Comparison of ENCODE assay signal across 8 cellular contexts in the genomic region with DNA sequence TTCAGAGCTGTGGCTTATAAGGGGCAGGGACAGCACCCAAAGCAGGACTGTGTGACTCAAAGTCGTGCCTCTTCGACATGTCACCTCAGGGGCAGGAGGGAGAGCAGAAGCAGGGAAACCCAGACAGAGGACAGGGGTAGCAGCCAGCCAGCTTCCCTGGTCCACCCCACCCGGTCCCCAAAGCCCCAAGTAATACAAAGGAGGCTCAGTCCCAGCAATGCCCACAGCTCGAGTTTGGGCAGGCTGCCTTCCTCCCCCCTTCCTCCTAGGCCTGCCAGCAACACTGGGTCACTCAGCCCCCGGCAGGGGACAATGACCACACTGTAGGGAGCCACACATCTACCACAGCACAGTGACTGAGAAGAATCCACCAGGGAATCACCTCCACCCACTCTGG. TPM values are rescaled to one million over a fixed set of nuclear protein-coding genes. Genes with fewer than 3 reads are reported as not detected.
DNase-seq lines count a peak whose midpoint lies in the region; ATAC-seq, FAIRE-seq and TF ChIP-seq lines count a peak whose summit lies in the region.

No MANE protein-coding gene starts in this region.

- DNase-seq in DND-41 (no peak), Panc1 (ENCODE audit: low read depth, low spot score) (no peak), epithelial cell of esophagus (ENCODE audit: low read depth) (no peak), pancreas (peak in 1 of 6 donors; percentile 67), AG08395 (ENCODE audit: low spot score) (no peak)
- no peak for DNase-seq in activated CD4-positive, CD25-positive, alpha-beta regulatory T cell treated with anti-CD3 and anti-CD28 coated beads, Interleukin-2, amount 50 U/mL, for 72 hours

- BruUV-seq in Panc1 (replicated peaks; lab: Mats Ljungman, UMichigan) = no TSS peak

- H3K4me3 ChIP-seq in DND-41 (ENCODE audit: low read depth in 1 of 2, low read length in 2 of 2) (peak overlapping the region; percentile 6 to 60; a peak in 3 of 4 replicates), Panc1 (ENCODE audit: low read depth in 2 of 2, low read length in 2 of 2) (peak overlapping the region; percentile 76 to 77), epithelial cell of esophagus (ENCODE audit: low read length) (peak overlapping the region; percentile 78), pancreas (peak overlapping the region in 2 of 4 donors; percentile 36 to 52)

- H3K27ac ChIP-seq in DND-41 (ENCODE audit: low read length) (peak overlapping the region; percentile 81), Panc1 (ENCODE audit: low read length) (peak overlapping the region; percentile 71), pancreas (peak overlapping the region; percentile 47 to 84 (median 71))

- 27 to 28% methylated on average over 5 of the region's 5 CpGs for WGBS in pancreas, 2 donors

- peaks cover 5% of the 10 kb centered on the region for H3K27me3 ChIP-seq in DND-41 (ENCODE audit: insufficient read depth, low read length, poor library complexity)
- H3K27me3 ChIP-seq in Panc1 (ENCODE audit: control insufficient read depth, insufficient read depth, low read length) = no peaks in the 10 kb centered on the region
- H3K27me3 ChIP-seq in pancreas = no peaks in the 10 kb centered on the region

- H3K9ac ChIP-seq in DND-41 (ENCODE audit: low read depth, low read length) = peak overlapping the region; percentile 59

- intact Hi-C loops in Panc1 (cut with micrococcal nuclease; ENCODE audit: unreplicated experiment) (no loop called here), pancreas (cut with DNase I) (loop anchor here in 2 of 3 donors (10.0 kb wide), 2 partner anchors 80 to 200 kb away; partner anchors contain the start of gene WNT2B (in 1 of the 2))

- POLR2A ChIA-PET in Panc1 (lab: Charles Lee) = interaction anchor here (0.5 kb wide), 1 partner anchor 62 kb away, joined by 3 read pairs; no protein-coding TSS in a partner anchor

- H3K4me1 ChIP-seq in DND-41 (ENCODE audit: insufficient read depth, low read length) = peaks cover 51% of the 10 kb centered on the region
- H3K4me1 ChIP-seq in Panc1 (ENCODE audit: control insufficient read depth, insufficient read depth, low read length) = peaks cover 53% of the 10 kb centered on the region
- H3K4me1 ChIP-seq in pancreas = peaks cover 8 to 50% (median 13%) of the 10 kb centered on the region in 3 donors

- H3K36me3 ChIP-seq in DND-41 (ENCODE audit: insufficient read depth, low read length) (peaks cover 27% of the 10 kb centered on the region), Panc1 (ENCODE audit: control insufficient read depth, insufficient read depth, low read length) (peaks cover 2% of the 10 kb centered on the region), pancreas (peaks cover 0 to 4% (median 3%) of the 10 kb centered on the region in 3 donors)

- peak overlapping the region; percentile 70 for H2AFZ ChIP-seq in DND-41 (ENCODE audit: low read depth, low read length)

- H3K9me3 ChIP-seq in DND-41 (ENCODE audit: insufficient read depth, low read length, severe bottlenecking) (no peaks in the 10 kb centered on the region), Panc1 (ENCODE audit: control insufficient read depth, insufficient read depth, low read depth, low read length) (no peaks in the 10 kb centered on the region), pancreas (no peaks in the 10 kb centered on the region)

- in situ Hi-C loops in Panc1 (cut with HindIII; ENCODE audit: low pct_unique_long_range_greater_than_20kb, low sequenced_read_pairs) = no loop called here

- ATAC-seq in DND-41 (ENCODE audit: insufficient read depth, low read depth) (peak; percentile 2; the same call in 1 of the 3 replicates), Panc1 (no peak), pancreas (no peak), GM18873 (IDR thresholded peaks at IDR 0.05; ENCODE audit: low FRiP score, unreplicated experiment) (no peak), HG03520 (IDR thresholded peaks at IDR 0.05; ENCODE audit: unreplicated experiment) (no peak)

- peaks cover 11% of the 10 kb centered on the region for H3K79me2 ChIP-seq in DND-41 (ENCODE audit: insufficient read depth, low read length)

- CTCF ChIA-PET in Panc1 (lab: Charles Lee) = interaction anchor here (0.7 kb wide), 1 partner anchor 9 kb away, joined by 5 read pairs; no protein-coding TSS in a partner anchor

- no peak for FAIRE-seq in pancreas (lab: Jason Lieb, UNC)

- no peak for TF ChIP-seq CTCF in DND-41 (IDR thresholded peaks at IDR 0.05; ENCODE audit: borderline replicate concordance, extremely low read depth, low read length, poor library complexity, severe bottlenecking)
- no peak for TF ChIP-seq CTCF in Panc1 (IDR thresholded peaks at IDR 0.05)
- TF ChIP-seq CTCF in epithelial cell of esophagus (IDR thresholded peaks at IDR 0.05; ENCODE audit: insufficient read depth, low read depth, low read length, missing control alignments) = no peak
- TF ChIP-seq CTCF in pancreas (IDR thresholded peaks at IDR 0.05) = no peak

- H4K20me1 ChIP-seq in DND-41 (ENCODE audit: insufficient read depth, low read length) = no peaks in the 10 kb centered on the region

- H3K4me2 ChIP-seq in DND-41 (ENCODE audit: insufficient read depth, low read length) = peak overlapping the region; percentile 78

RNA-seq across cellular contexts. Expression of gene RHOC, which starts 2.4 kb away (rescaled TPM):
- total RNA-seq in Panc1 (2021; ENCODE audit: unreplicated experiment) (197 TPM), pancreas (100 to 1,000 TPM in 1 of 6 donors, 10 to 100 TPM in 5; 44.0 to 105 (median 53.5) TPM)
- polyA plus RNA-seq in Panc1 (2012; ENCODE audit: insufficient read length) = 427 TPM
- polyA plus RNA-seq in pancreas = 10 to 100 TPM; 91.5 to 94.5 TPM

RNA-seq across cellular contexts. Expression of gene PPM1J, which starts 10.6 kb away (rescaled TPM):
- total RNA-seq in Panc1 (2021; ENCODE audit: unreplicated experiment) = 0.51 TPM
- polyA plus RNA-seq in Panc1 (2012; ENCODE audit: insufficient read length) = 0.91 TPM
- total RNA-seq in pancreas = 1 to 10 TPM in 1 of 6 donors, under 1 TPM in 5; 0.20 to 1.6 (median 0.87) TPM
- polyA plus RNA-seq in pancreas = 1 to 10 TPM in 1 of 2 donors, under 1 TPM in 1; 0.68 to 1.1 TPM

RNA-seq across cellular contexts. Expression of gene MOV10, which starts 30.1 kb away (rescaled TPM):
- total RNA-seq in Panc1 (2021; ENCODE audit: unreplicated experiment) (106 TPM), pancreas (10 to 100 TPM; 17.7 to 43.5 (median 20.4) TPM)
- polyA plus RNA-seq in Panc1 (2012; ENCODE audit: insufficient read length) = 88.0 TPM
- polyA plus RNA-seq in pancreas = 10 to 100 TPM; 75.5 to 89.9 TPM
